22 cellular contexts compared by ENCODE assay signal in the genomic region with DNA sequence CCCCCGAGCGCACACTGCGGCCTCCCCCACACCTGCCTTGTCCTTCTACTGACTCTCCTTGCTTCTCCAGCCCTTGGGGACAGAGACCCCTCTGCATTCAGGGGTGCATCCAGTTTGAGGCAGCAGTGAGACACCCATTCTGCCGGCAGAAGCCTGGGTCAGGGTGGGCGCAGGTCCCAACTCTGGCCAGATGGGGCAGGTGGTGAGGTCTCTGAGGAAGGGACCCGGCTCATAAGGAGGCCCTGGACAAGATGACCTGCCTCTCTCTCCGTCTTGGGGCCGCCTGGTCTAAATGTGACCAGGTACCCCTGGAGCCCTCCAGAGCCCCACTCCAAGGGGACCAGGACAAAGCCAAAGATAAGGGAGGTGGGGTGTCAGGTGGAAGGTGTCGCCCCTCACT. TPM values are rescaled to one million over a fixed set of nuclear protein-coding genes. Genes with fewer than 3 reads are reported as not detected.
A peak's percentile ranks its signal among the peaks of the same experiment; 100 is the strongest.
DNase-seq lines count a peak whose midpoint lies in the region; ATAC-seq, FAIRE-seq and TF ChIP-seq lines count a peak whose summit lies in the region.
"Had no signal": no experiment of that assay in that cellular context is flagged by ENCODE, and none has a peak within 500 bp of the region (broad histone marks: within the 10 kb centered on the region; RNA-seq: fewer than 3 reads in every experiment).

No MANE protein-coding gene starts in this region.

- H3K4me2 ChIP-seq in HepG2 (ENCODE audit: low read depth, low read length) (no peak overlapping the region), HCT116 (ENCODE audit: low read length) (no peak overlapping the region)

- H3K36me3 ChIP-seq in HepG2 (replicated peaks in 1 of 2; ENCODE audit: control insufficient read depth in 1 of 2, insufficient read depth in 2 of 2, low read length in 2 of 2) (peaks cover 43 to 79% of the 10 kb centered on the region in 2 experiments), right lobe of liver (peaks cover 0 to 56% (median 27%) of the 10 kb centered on the region in 4 donors), HCT116 (ENCODE audit: control insufficient read depth in 1 of 2, insufficient read depth in 2 of 2, low read length in 2 of 2) (peaks cover 36 to 82% of the 10 kb centered on the region in 2 experiments), adrenal gland (replicated peaks in 1 of 2) (peaks cover 0 to 65% of the 10 kb centered on the region in 2 donors)

- no peak overlapping the region for H3K4me3 ChIP-seq in HepG2 (replicated peaks in 1 of 3; ENCODE audit: insufficient read depth in 1 of 3, low read depth in 2 of 3, low read length in 3 of 3)
- no peak overlapping the region for H3K4me3 ChIP-seq in right lobe of liver
- no peak overlapping the region for H3K4me3 ChIP-seq in HCT116 (replicated peaks in 1 of 2; ENCODE audit: low read depth in 1 of 2, low read length in 2 of 2)
- no peak overlapping the region for H3K4me3 ChIP-seq in adrenal gland

- in situ Hi-C loops in HepG2 (cut with HindIII; ENCODE audit: extremely low pct_ligation_motif_present, low pct_unique_long_range_greater_than_20kb), result no loop called here

- CTCF ChIA-PET in HepG2 (lab: Yijun Ruan, JAX; ENCODE audit: low intra/inter-chr PET ratio, low total read pairs), result no interaction called here
- CTCF ChIA-PET in HCT116 (lab: Charles Lee), result no interaction called here

- RAD21 ChIA-PET in HCT116 (lab: Charles Lee; ENCODE audit: low non-redundant PET in 1 of 2, low total read pairs in 2 of 2, uncharacterized antibody in 2 of 2, unreplicated experiment in 2 of 2), result no interaction called here

- H2AFZ ChIP-seq in HepG2 (ENCODE audit: low read length), result no peak overlapping the region
- H2AFZ ChIP-seq in HCT116 (ENCODE audit: low read depth, low read length, poor library complexity, severe bottlenecking), result no peak overlapping the region

- no peaks in the 10 kb centered on the region for H3K9me3 Mint-ChIP-seq in stimulated activated memory B cell treated with anti-CD40 and anti-IgM and Interleukin-4, amounts not matched to agents 10 μg/mL and 1 μg/mL and 100 μg/mL, for 72 hours

- H3K27me3 ChIP-seq in HepG2 (ENCODE audit: control insufficient read depth in 1 of 2, insufficient read depth in 2 of 2, low read length in 2 of 2) (no peaks in the 10 kb centered on the region), right lobe of liver (no peaks in the 10 kb centered on the region), HCT116 (ENCODE audit: insufficient read depth, low read length) (no peaks in the 10 kb centered on the region), adrenal gland (no peaks in the 10 kb centered on the region)
- H3K27me3 ChIP-seq: BE2C had no signal

- H4K20me1 ChIP-seq in HepG2 (ENCODE audit: insufficient read depth, low read length), result peaks cover 20% of the 10 kb centered on the region
- H4K20me1 ChIP-seq in HCT116 (ENCODE audit: insufficient read depth), result peaks cover 20% of the 10 kb centered on the region; the same call in 1 of the 2 replicates

- TF ChIP-seq RAD21 in HepG2 (CRISPR knock-in tag; IDR thresholded peaks at IDR 0.05) (no peak), HCT116 (IDR thresholded peaks at IDR 0.05; ENCODE audit: low read depth) (no peak)

- no peaks in the 10 kb centered on the region for H3K27me3 Mint-ChIP-seq in stimulated activated memory B cell treated with anti-CD40 and anti-IgM and Interleukin-4, amounts not matched to agents 10 μg/mL and 1 μg/mL and 100 μg/mL, for 72 hours

- ATAC-seq in HepG2, result peak; percentile 18; the same call in 1 of the 3 replicates
- no peak for ATAC-seq in right lobe of liver
- peak; percentile 43; the same call in 1 of the 2 replicates for ATAC-seq in HCT116
- no peak for ATAC-seq in stimulated activated memory B cell treated with anti-CD40 and anti-IgM and Interleukin-4, amounts not matched to agents 10 μg/mL and 1 μg/mL and 100 μg/mL, for 72 hours
- ATAC-seq: Panc1 had no signal

- H3K4me1 ChIP-seq in HepG2 (ENCODE audit: insufficient read depth, low read length) (peaks cover 18% of the 10 kb centered on the region), right lobe of liver (peaks cover 0 to 16% (median 4%) of the 10 kb centered on the region in 4 donors), HCT116 (ENCODE audit: control insufficient read depth in 1 of 2, insufficient read depth in 2 of 2, low read length in 2 of 2) (peaks cover 3 to 7% of the 10 kb centered on the region in 2 experiments; a peak in 3 of 4 replicates), adrenal gland (replicated peaks in 1 of 2) (peaks cover 7 to 17% of the 10 kb centered on the region in 2 donors)

- DNase-seq in HepG2 (ENCODE audit: low spot score), result no peak
- DNase-seq in right lobe of liver, result no peak
- DNase-seq in HCT116 (ENCODE audit: low read depth, low spot score), result no peak
- DNase-seq in iPS-NIHi11 (ENCODE audit: low spot score), result peak; percentile 38
- no peak for DNase-seq in NOMO-1 treated with DMSO at 0.1 percent for 48 hours (lab: John Stamatoyannopoulos, UW; ENCODE audit: unreplicated experiment)
- DNase-seq in adrenal gland, result no peak
- DNase-seq in NCI-H345 treated with DMSO at 0.1 percent for 48 hours (lab: John Stamatoyannopoulos, UW; ENCODE audit: unreplicated experiment), result no peak
- DNase-seq: BE2C, COR-L47, DMS 273 treated with DMSO at 0.1 percent for 48 hours, DMS79 treated with DMSO at 0.1 percent for 48 hours, GOT3, Karpas-422, NCI-H1694 treated with DMSO at 0.1 percent for 48 hours, NCI-H2081 treated with DMSO at 0.1 percent for 48 hours, NCI-H748 treated with DMSO at 0.1 percent for 48 hours had no signal

- no peak for TF ChIP-seq CTCF in HepG2 (CRISPR knock-in tag; IDR thresholded peaks at IDR 0.05)
- no peak for TF ChIP-seq CTCF in right lobe of liver (IDR thresholded peaks at IDR 0.05)
- TF ChIP-seq CTCF in HCT116 (IDR thresholded peaks at IDR 0.05 in 2 of 3, conservative IDR thresholded peaks at IDR 0.05 in 1 of 3; ENCODE audit: borderline replicate concordance in 1 of 3, insufficient read depth in 1 of 3, low read depth in 2 of 3, low read length in 2 of 3), result no peak
- no peak for TF ChIP-seq CTCF in adrenal gland (IDR thresholded peaks at IDR 0.05)

- H3K36me3 Mint-ChIP-seq in stimulated activated memory B cell treated with anti-CD40 and anti-IgM and Interleukin-4, amounts not matched to agents 10 μg/mL and 1 μg/mL and 100 μg/mL, for 72 hours, result peaks cover 81% of the 10 kb centered on the region

- H3K9ac ChIP-seq in HepG2 (ENCODE audit: insufficient read depth, low read depth, low read length) (no peak overlapping the region), HCT116 (ENCODE audit: low read length) (no peak overlapping the region)

- H3K27ac Mint-ChIP-seq in stimulated activated memory B cell treated with anti-CD40 and anti-IgM and Interleukin-4, amounts not matched to agents 10 μg/mL and 1 μg/mL and 100 μg/mL, for 72 hours, result peak overlapping the region; percentile 8

- H3K79me2 ChIP-seq in HepG2 (ENCODE audit: insufficient read depth, low read length) (peaks cover 46% of the 10 kb centered on the region), HCT116 (ENCODE audit: insufficient read depth, low read length) (peaks cover 88% of the 10 kb centered on the region)

- H3K4me3 Mint-ChIP-seq in stimulated activated memory B cell treated with anti-CD40 and anti-IgM and Interleukin-4, amounts not matched to agents 10 μg/mL and 1 μg/mL and 100 μg/mL, for 72 hours, result no peak overlapping the region

- TF ChIP-seq POLR2A in HepG2 (IDR thresholded peaks at IDR 0.05; ENCODE audit: insufficient read depth in 1 of 2, low read depth in 2 of 2, low read length in 2 of 2) (no peak), right lobe of liver (IDR thresholded peaks at IDR 0.05) (no peak), HCT116 (IDR thresholded peaks at IDR 0.05; ENCODE audit: borderline replicate concordance, extremely low read depth, insufficient read depth, insufficient read length) (no peak), adrenal gland (IDR thresholded peaks at IDR 0.05) (no peak)

- H3K9me3 ChIP-seq in HepG2 (ENCODE audit: low read length) (no peaks in the 10 kb centered on the region), right lobe of liver (no peaks in the 10 kb centered on the region), HCT116 (ENCODE audit: control insufficient read depth in 1 of 2, insufficient read depth in 1 of 2, low read depth in 1 of 2, low read length in 2 of 2) (no peaks in the 10 kb centered on the region), adrenal gland (replicated peaks in 1 of 3) (no peaks in the 10 kb centered on the region)
- H3K9me3 ChIP-seq: BE2C had no signal

- POLR2A ChIA-PET in HepG2 (lab: Yijun Ruan, JAX), result no interaction called here
- POLR2A ChIA-PET in HCT116 (lab: Charles Lee), result no interaction called here

- H3K4me1 Mint-ChIP-seq in stimulated activated memory B cell treated with anti-CD40 and anti-IgM and Interleukin-4, amounts not matched to agents 10 μg/mL and 1 μg/mL and 100 μg/mL, for 72 hours, result peaks cover 51% of the 10 kb centered on the region

- intact Hi-C loops in HepG2 (cut with micrococcal nuclease; ENCODE audit: unreplicated experiment), result no loop called here
- intact Hi-C loops in right lobe of liver (cut with DNase I), result no loop called here
- intact Hi-C loops in HCT116 (cut with micrococcal nuclease), result no loop called here
- intact Hi-C loops in adrenal gland (cut with DNase I), result no loop called here

- FAIRE-seq in HepG2 (lab: Jason Lieb, UNC), result no peak
- FAIRE-seq: A204.1, GM12891 had no signal

- BruUV-seq in HepG2 (replicated peaks; lab: Mats Ljungman, UMichigan) (no TSS peak), HCT116 (replicated peaks; lab: Mats Ljungman, UMichigan) (no TSS peak)

- TF ChIP-seq EP300 in HepG2 (IDR thresholded peaks at IDR 0.05; ENCODE audit: low read depth in 2 of 2, low read length in 2 of 2) (no peak), HepG2 (CRISPR knock-in tag; IDR thresholded peaks at IDR 0.05; ENCODE audit: borderline replicate concordance) (no peak)

- H3K27ac ChIP-seq in HepG2 (ENCODE audit: extremely low read length, insufficient read depth, low read length), result no peak overlapping the region
- H3K27ac ChIP-seq in right lobe of liver, result no peak overlapping the region
- H3K27ac ChIP-seq in HCT116 (ENCODE audit: low read depth, low read length), result no peak overlapping the region
- no peak overlapping the region for H3K27ac ChIP-seq in adrenal gland

- no peaks in the 10 kb centered on the region for H3K9me2 ChIP-seq in HCT116 (ENCODE audit: insufficient read depth)

- WGBS in HepG2 (ENCODE audit: low lambda C conversion rate), result 94% methylated on average over 9 of the region's 9 CpGs
- 89% methylated on average over 3 of the region's 9 CpGs for WGBS in right lobe of liver (ENCODE audit: insufficient coverage, low coverage, low lambda C conversion rate, missing lambda C conversion rate)
- 90 to 93% (median 91%) methylated on average over 5 to 9 of the region's 9 CpGs for WGBS in adrenal gland, 4 donors

RNA-seq across cellular contexts. Expression of a gene that starts 6.1 kb away (rescaled TPM):
- total RNA-seq in HepG2 (2016; rRNA removed; fragmentation: Illumina TruSeq; extraction: Trizol), result 4.3 and 9.1 TPM in 2 replicates
- total RNA-seq in HepG2 (2016; cell fraction: cytosol; rRNA removed; fragmentation: Illumina TruSeq; extraction: Trizol; ENCODE audit: low read depth), result 3.8 and 4.0 TPM in 2 replicates
- total RNA-seq in HepG2 (2016; cell fraction: insoluble cytoplasmic fraction; rRNA removed; fragmentation: Illumina TruSeq; extraction: Trizol), result 6.0 and 7.4 TPM in 2 replicates
- total RNA-seq in HepG2 (2016; cell fraction: membrane; rRNA removed; fragmentation: Illumina TruSeq; extraction: Trizol), result 5.5 and 6.1 TPM in 2 replicates
- 8.1 and 13.9 TPM in 2 replicates for total RNA-seq in HepG2 (2016; cell fraction: nucleus; rRNA removed; fragmentation: Illumina TruSeq; extraction: Trizol)
- 5.4 and 5.9 TPM in 2 replicates for polyA plus RNA-seq in HepG2 (2011; rRNA removed)
- 2.9 and 3.2 TPM in 2 replicates for polyA plus RNA-seq in HepG2 (2011; cell fraction: cytosol; rRNA removed)
- polyA plus RNA-seq in HepG2 (2011; cell fraction: nucleus; rRNA removed), result 34.4 and 39.5 TPM in 2 replicates
- 20.4 and 25.1 TPM in 2 replicates for polyA plus RNA-seq in HepG2 (2012)
- 2.1 and 2.2 TPM in 2 replicates for polyA plus RNA-seq in HepG2 (2016; cell fraction: cytosol; fragmentation: Illumina TruSeq; extraction: Trizol; ENCODE audit: low read depth)
- 19.7 and 26.9 TPM in 2 replicates for polyA plus RNA-seq in HepG2 (2016; cell fraction: insoluble cytoplasmic fraction; fragmentation: Illumina TruSeq; extraction: Trizol; ENCODE audit: low read depth)
- polyA plus RNA-seq in HepG2 (2016; cell fraction: membrane; fragmentation: Illumina TruSeq; extraction: Trizol; ENCODE audit: low read depth), result 4.9 and 6.0 TPM in 2 replicates
- 54.8 and 59.8 TPM in 2 replicates for polyA plus RNA-seq in HepG2 (2016; cell fraction: nucleus; fragmentation: Illumina TruSeq; extraction: Trizol; ENCODE audit: insufficient read depth, low read depth)
- polyA minus RNA-seq in HepG2 (2011; rRNA and poly(A)+ RNA removed; ENCODE audit: low replicate concordance), result 10.1 and 16.3 TPM in 2 replicates
- 7.1 and 9.3 TPM in 2 replicates for polyA minus RNA-seq in HepG2 (2011; cell fraction: cytosol; rRNA and poly(A)+ RNA removed)
- 18.4 and 19.8 TPM in 2 replicates for polyA minus RNA-seq in HepG2 (2011; cell fraction: nucleus; rRNA and poly(A)+ RNA removed)
- 10 to 100 TPM in 4 of 6 experiments, 1 to 10 TPM in 2; 6.8 to 26.2 (median 20.6) TPM for total RNA-seq in right lobe of liver
- 65.8 TPM for total RNA-seq in HCT116 (2021; ENCODE audit: unreplicated experiment)
- polyA plus RNA-seq in HCT116 (2012), result 37.2 and 38.0 TPM in 2 replicates
- total RNA-seq in adrenal gland, result 10 to 100 TPM in 7 of 8 donors, 1 to 10 TPM in 1; 8.4 to 50.7 (median 23.7) TPM
- polyA plus RNA-seq in adrenal gland, result 10 to 100 TPM; 11.3 to 39.3 (median 24.8) TPM

RNA-seq across cellular contexts. Expression of a gene that starts 36.1 kb away (rescaled TPM):
- 17.2 and 21.2 TPM in 2 replicates for total RNA-seq in HepG2 (2016; rRNA removed; fragmentation: Illumina TruSeq; extraction: Trizol)
- 6.0 and 7.6 TPM in 2 replicates for total RNA-seq in HepG2 (2016; cell fraction: cytosol; rRNA removed; fragmentation: Illumina TruSeq; extraction: Trizol; ENCODE audit: low read depth)
- total RNA-seq in HepG2 (2016; cell fraction: insoluble cytoplasmic fraction; rRNA removed; fragmentation: Illumina TruSeq; extraction: Trizol), result 15.6 and 20.2 TPM in 2 replicates
- 18.9 and 19.7 TPM in 2 replicates for total RNA-seq in HepG2 (2016; cell fraction: membrane; rRNA removed; fragmentation: Illumina TruSeq; extraction: Trizol)
- total RNA-seq in HepG2 (2016; cell fraction: nucleus; rRNA removed; fragmentation: Illumina TruSeq; extraction: Trizol), result 18.5 and 21.4 TPM in 2 replicates
- 46.5 and 48.0 TPM in 2 replicates for polyA plus RNA-seq in HepG2 (2011; rRNA removed)
- 31.6 and 37.8 TPM in 2 replicates for polyA plus RNA-seq in HepG2 (2011; cell fraction: cytosol; rRNA removed)
- polyA plus RNA-seq in HepG2 (2011; cell fraction: nucleus; rRNA removed), result 26.3 and 38.8 TPM in 2 replicates
- 25.6 and 26.5 TPM in 2 replicates for polyA plus RNA-seq in HepG2 (2012)
- polyA plus RNA-seq in HepG2 (2016; cell fraction: cytosol; fragmentation: Illumina TruSeq; extraction: Trizol; ENCODE audit: low read depth), result 5.7 and 6.3 TPM in 2 replicates
- polyA plus RNA-seq in HepG2 (2016; cell fraction: insoluble cytoplasmic fraction; fragmentation: Illumina TruSeq; extraction: Trizol; ENCODE audit: low read depth), result 16.1 and 22.5 TPM in 2 replicates
- polyA plus RNA-seq in HepG2 (2016; cell fraction: membrane; fragmentation: Illumina TruSeq; extraction: Trizol; ENCODE audit: low read depth), result 20.6 and 22.2 TPM in 2 replicates
- polyA plus RNA-seq in HepG2 (2016; cell fraction: nucleus; fragmentation: Illumina TruSeq; extraction: Trizol; ENCODE audit: insufficient read depth, low read depth), result 45.9 and 46.6 TPM in 2 replicates
- polyA minus RNA-seq in HepG2 (2011; rRNA and poly(A)+ RNA removed; ENCODE audit: low replicate concordance), result 181 and 185 TPM in 2 replicates
- polyA minus RNA-seq in HepG2 (2011; cell fraction: cytosol; rRNA and poly(A)+ RNA removed), result 33.0 and 39.5 TPM in 2 replicates
- 24.8 and 31.7 TPM in 2 replicates for polyA minus RNA-seq in HepG2 (2011; cell fraction: nucleus; rRNA and poly(A)+ RNA removed)
- 10 to 100 TPM; 17.2 to 27.4 (median 20.1) TPM for total RNA-seq in right lobe of liver
- total RNA-seq in HCT116 (2021; ENCODE audit: unreplicated experiment), result 49.1 TPM
- polyA plus RNA-seq in HCT116 (2012), result 41.1 and 47.6 TPM in 2 replicates
- total RNA-seq in adrenal gland, result 10 to 100 TPM; 22.6 to 49.8 (median 40.2) TPM
- polyA plus RNA-seq in adrenal gland, result 10 to 100 TPM; 22.0 to 43.1 (median 26.8) TPM

RNA-seq across cellular contexts. Expression of a gene that starts 39.9 kb away (rescaled TPM):
- 3.6 and 4.3 TPM in 2 replicates for total RNA-seq in HepG2 (2016; rRNA removed; fragmentation: Illumina TruSeq; extraction: Trizol)
- total RNA-seq in HepG2 (2016; cell fraction: cytosol; rRNA removed; fragmentation: Illumina TruSeq; extraction: Trizol; ENCODE audit: low read depth), result 2.6 and 3.0 TPM in 2 replicates
- total RNA-seq in HepG2 (2016; cell fraction: insoluble cytoplasmic fraction; rRNA removed; fragmentation: Illumina TruSeq; extraction: Trizol), result 2.7 and 3.1 TPM in 2 replicates
- total RNA-seq in HepG2 (2016; cell fraction: membrane; rRNA removed; fragmentation: Illumina TruSeq; extraction: Trizol), result 1.9 and 2.2 TPM in 2 replicates
- total RNA-seq in HepG2 (2016; cell fraction: nucleus; rRNA removed; fragmentation: Illumina TruSeq; extraction: Trizol), result 4.6 and 4.8 TPM in 2 replicates
- 3.2 and 4.1 TPM in 2 replicates for polyA plus RNA-seq in HepG2 (2011; rRNA removed)
- polyA plus RNA-seq in HepG2 (2011; cell fraction: cytosol; rRNA removed), result 3.3 and 3.5 TPM in 2 replicates
- polyA plus RNA-seq in HepG2 (2011; cell fraction: nucleus; rRNA removed), result 10.6 and 11.2 TPM in 2 replicates
- polyA plus RNA-seq in HepG2 (2012), result 3.4 and 5.4 TPM in 2 replicates
- polyA plus RNA-seq in HepG2 (2016; cell fraction: cytosol; fragmentation: Illumina TruSeq; extraction: Trizol; ENCODE audit: low read depth), result 0.60 and 0.90 TPM in 2 replicates
- polyA plus RNA-seq in HepG2 (2016; cell fraction: insoluble cytoplasmic fraction; fragmentation: Illumina TruSeq; extraction: Trizol; ENCODE audit: low read depth), result 3.6 and 4.3 TPM in 2 replicates
- 1.5 TPM in 2 replicates for polyA plus RNA-seq in HepG2 (2016; cell fraction: membrane; fragmentation: Illumina TruSeq; extraction: Trizol; ENCODE audit: low read depth)
- polyA plus RNA-seq in HepG2 (2016; cell fraction: nucleus; fragmentation: Illumina TruSeq; extraction: Trizol; ENCODE audit: insufficient read depth, low read depth), result 10.2 and 12.1 TPM in 2 replicates
- polyA minus RNA-seq in HepG2 (2011; rRNA and poly(A)+ RNA removed; ENCODE audit: low replicate concordance), result 2.9 and 3.4 TPM in 2 replicates
- 2.4 and 4.4 TPM in 2 replicates for polyA minus RNA-seq in HepG2 (2011; cell fraction: cytosol; rRNA and poly(A)+ RNA removed)
- 6.7 and 8.1 TPM in 2 replicates for polyA minus RNA-seq in HepG2 (2011; cell fraction: nucleus; rRNA and poly(A)+ RNA removed)
- 1 to 10 TPM; 1.8 to 4.3 (median 2.5) TPM for total RNA-seq in right lobe of liver
- total RNA-seq in HCT116 (2021; ENCODE audit: unreplicated experiment), result 6.8 TPM
- 3.5 and 6.5 TPM in 2 replicates for polyA plus RNA-seq in HCT116 (2012)
- total RNA-seq in adrenal gland, result 1 to 10 TPM; 3.4 to 9.3 (median 5.6) TPM
- polyA plus RNA-seq in adrenal gland, result 10 to 100 TPM in 1 of 3 donors, 1 to 10 TPM in 2; 4.8 to 12.1 (median 5.9) TPM

RNA-seq across cellular contexts. Expression of a gene that starts 40.2 kb away (rescaled TPM):
- total RNA-seq in HepG2 (2016; rRNA removed; fragmentation: Illumina TruSeq; extraction: Trizol) (not detected in 2 replicates), right lobe of liver (not detected), HCT116 (2021; ENCODE audit: unreplicated experiment) (not detected), adrenal gland (under 1 TPM in 1 of 8 donors, not detected in 7; 0.41 TPM)
- total RNA-seq in HepG2 (2016; cell fraction: cytosol; rRNA removed; fragmentation: Illumina TruSeq; extraction: Trizol; ENCODE audit: low read depth), result not detected in 2 replicates
- not detected in 2 replicates for total RNA-seq in HepG2 (2016; cell fraction: insoluble cytoplasmic fraction; rRNA removed; fragmentation: Illumina TruSeq; extraction: Trizol)
- not detected in 2 replicates for total RNA-seq in HepG2 (2016; cell fraction: membrane; rRNA removed; fragmentation: Illumina TruSeq; extraction: Trizol)
- not detected in 2 replicates for total RNA-seq in HepG2 (2016; cell fraction: nucleus; rRNA removed; fragmentation: Illumina TruSeq; extraction: Trizol)
- polyA plus RNA-seq in HepG2 (2011; rRNA removed) (not detected in 2 replicates), adrenal gland (under 1 TPM in 2 of 3 donors, not detected in 1; 0.07 to 0.11 TPM)
- not detected in 2 replicates for polyA plus RNA-seq in HepG2 (2011; cell fraction: cytosol; rRNA removed)
- polyA plus RNA-seq in HepG2 (2011; cell fraction: nucleus; rRNA removed), result not detected in 2 replicates
- 0.16 TPM in 1 of 2 replicates, not detected in the other for polyA plus RNA-seq in HepG2 (2012)
- not detected in 2 replicates for polyA plus RNA-seq in HepG2 (2016; cell fraction: cytosol; fragmentation: Illumina TruSeq; extraction: Trizol; ENCODE audit: low read depth)
- not detected in 2 replicates for polyA plus RNA-seq in HepG2 (2016; cell fraction: insoluble cytoplasmic fraction; fragmentation: Illumina TruSeq; extraction: Trizol; ENCODE audit: low read depth)
- polyA plus RNA-seq in HepG2 (2016; cell fraction: membrane; fragmentation: Illumina TruSeq; extraction: Trizol; ENCODE audit: low read depth), result not detected in 2 replicates
- polyA plus RNA-seq in HepG2 (2016; cell fraction: nucleus; fragmentation: Illumina TruSeq; extraction: Trizol; ENCODE audit: insufficient read depth, low read depth), result not detected in 2 replicates
- not detected in 2 replicates for polyA minus RNA-seq in HepG2 (2011; rRNA and poly(A)+ RNA removed; ENCODE audit: low replicate concordance)
- polyA minus RNA-seq in HepG2 (2011; cell fraction: cytosol; rRNA and poly(A)+ RNA removed), result not detected in 2 replicates
- not detected in 2 replicates for polyA minus RNA-seq in HepG2 (2011; cell fraction: nucleus; rRNA and poly(A)+ RNA removed)
- polyA plus RNA-seq in HCT116 (2012), result not detected in 2 replicates
- total RNA-seq: M059J, NCI-H460 had no signal

Comparison
In these comparisons a context has a peak if more than half of its experiments do, and no peak if none do; other contexts are left out.
1. ATAC-seq: peak in HepG2 (single experiment) and HCT116 (single experiment); none in right lobe of liver (0 of 4) and stimulated activated memory B cell treated with anti-CD40 and anti-IgM and Interleukin-4, amounts not matched to agents 10 μg/mL and 1 μg/mL and 100 μg/mL, for 72 hours (single experiment).